In genomic region chr6:96520851-96521115, GRCh38 we compare ENCODE assay signal across 8 cellular contexts. TPM values are rescaled to one million over a fixed set of nuclear protein-coding genes. Genes with fewer than 3 reads are reported as not detected.
DNase-seq lines count a peak whose midpoint lies in the region; ATAC-seq and TF ChIP-seq lines count a peak whose summit lies in the region.

No MANE protein-coding gene starts in this region.

- H3K27ac ChIP-seq in ACC112 (ENCODE audit: low read depth, low read length) (no peak overlapping the region), HUES6 (ENCODE audit: low read depth, low read length) (peak overlapping the region; percentile 94; the same call in 1 of the 2 replicates), brain microvascular endothelial cell (no peak overlapping the region)

- H2AFZ ChIP-seq in ACC112 (ENCODE audit: low read length, unreplicated experiment), result no peak overlapping the region

- H3K4me1 ChIP-seq in ACC112 (ENCODE audit: control insufficient read depth, insufficient read depth, low read length, unreplicated experiment), result peaks cover 22% of the 10 kb centered on the region
- peaks cover 25% of the 10 kb centered on the region for H3K4me1 ChIP-seq in HUES6 (ENCODE audit: control insufficient read depth, insufficient read depth, low read length)
- peaks cover 11% of the 10 kb centered on the region for H3K4me1 ChIP-seq in mononuclear cell (ENCODE audit: insufficient read depth, low read length)

- DNase-seq in brain microvascular endothelial cell (no peak), lower leg skin (ENCODE audit: low spot score in 2 of 2) (no peak)
- no peak for DNase-seq in stimulated activated naive CD4-positive, alpha-beta T cell (lab: John Stamatoyannopoulos, UW)
- no peak for DNase-seq in activated CD8-positive, alpha-beta memory T cell treated with anti-CD3 and anti-CD28 coated beads, Interleukin-2, amount 50 U/mL, for 4 hours

- TF ChIP-seq CTCF in brain microvascular endothelial cell (IDR thresholded peaks at IDR 0.05; ENCODE audit: low read depth, low read length, missing control alignments) (no peak), lower leg skin (IDR thresholded peaks at IDR 0.05) (no peak)

- peak overlapping the region; percentile 98 for H3K9ac ChIP-seq in HUES6 (ENCODE audit: low read length)

- intact Hi-C loops in lower leg skin (cut with DNase I; ENCODE audit: low total_unique reads), result no loop called here

- in situ Hi-C loops in brain microvascular endothelial cell (cut with HindIII; ENCODE audit: low pct_ligation_motif_present, low sequenced_read_pairs), result no loop called here

- no peak for ATAC-seq in HG02840 (IDR thresholded peaks at IDR 0.05; ENCODE audit: low FRiP score, unreplicated experiment)

- H3K9me3 ChIP-seq in HUES6 (ENCODE audit: control insufficient read depth, insufficient read depth, low read depth, low read length), result no peaks in the 10 kb centered on the region
- no peaks in the 10 kb centered on the region for H3K9me3 ChIP-seq in mononuclear cell (ENCODE audit: low read depth, low read length)

- peaks cover 26% of the 10 kb centered on the region for H3K79me2 ChIP-seq in ACC112 (ENCODE audit: control insufficient read depth, insufficient read depth, low read length, unreplicated experiment)

- TF ChIP-seq POLR2A in lower leg skin (IDR thresholded peaks at IDR 0.05), result no peak

- H3K4me3 ChIP-seq in ACC112 (ENCODE audit: low read depth, low read length) (peak overlapping the region; percentile 92), HUES6 (ENCODE audit: low read depth, low read length) (peak overlapping the region; percentile 93), brain microvascular endothelial cell (ENCODE audit: low read depth, low read length) (peak overlapping the region; percentile 79), mononuclear cell (ENCODE audit: low read length) (peak overlapping the region; percentile 89), lower leg skin (ENCODE audit: low read depth, poor library complexity, severe bottlenecking) (no peak overlapping the region)

- H3K36me3 ChIP-seq in ACC112 (ENCODE audit: insufficient read depth, low read length), result peaks cover 6% of the 10 kb centered on the region; the same call in 1 of the 2 replicates
- H3K36me3 ChIP-seq in HUES6 (ENCODE audit: control insufficient read depth, insufficient read depth, low read length), result peaks cover 5% of the 10 kb centered on the region
- no peaks in the 10 kb centered on the region for H3K36me3 ChIP-seq in brain microvascular endothelial cell (replicated peaks)

- H3K27me3 ChIP-seq in ACC112 (ENCODE audit: insufficient read depth, low read length), result no peaks in the 10 kb centered on the region
- H3K27me3 ChIP-seq in HUES6 (ENCODE audit: control insufficient read depth, insufficient read depth, low read length), result no peaks in the 10 kb centered on the region
- no peaks in the 10 kb centered on the region for H3K27me3 ChIP-seq in brain microvascular endothelial cell (replicated peaks)
- no peaks in the 10 kb centered on the region for H3K27me3 ChIP-seq in mononuclear cell (ENCODE audit: insufficient read depth, low read length)

RNA-seq across cellular contexts. Expression of gene UFL1, which starts 0.8 kb away (rescaled TPM):
- total RNA-seq in mononuclear cell, result 24.9 TPM
- total RNA-seq in lower leg skin, result 10 to 100 TPM; 22.3 to 24.3 (median 23.2) TPM

RNA-seq across cellular contexts. Expression of gene FHL5, which starts 42.1 kb away (rescaled TPM):
- total RNA-seq in mononuclear cell (not detected), lower leg skin (10 to 100 TPM in 2 of 4 donors, 1 to 10 TPM in 2; 3.5 to 14.3 (median 7.7) TPM)
